Comparison of ENCODE assay signal across 1 cellular context in the genomic region with DNA sequence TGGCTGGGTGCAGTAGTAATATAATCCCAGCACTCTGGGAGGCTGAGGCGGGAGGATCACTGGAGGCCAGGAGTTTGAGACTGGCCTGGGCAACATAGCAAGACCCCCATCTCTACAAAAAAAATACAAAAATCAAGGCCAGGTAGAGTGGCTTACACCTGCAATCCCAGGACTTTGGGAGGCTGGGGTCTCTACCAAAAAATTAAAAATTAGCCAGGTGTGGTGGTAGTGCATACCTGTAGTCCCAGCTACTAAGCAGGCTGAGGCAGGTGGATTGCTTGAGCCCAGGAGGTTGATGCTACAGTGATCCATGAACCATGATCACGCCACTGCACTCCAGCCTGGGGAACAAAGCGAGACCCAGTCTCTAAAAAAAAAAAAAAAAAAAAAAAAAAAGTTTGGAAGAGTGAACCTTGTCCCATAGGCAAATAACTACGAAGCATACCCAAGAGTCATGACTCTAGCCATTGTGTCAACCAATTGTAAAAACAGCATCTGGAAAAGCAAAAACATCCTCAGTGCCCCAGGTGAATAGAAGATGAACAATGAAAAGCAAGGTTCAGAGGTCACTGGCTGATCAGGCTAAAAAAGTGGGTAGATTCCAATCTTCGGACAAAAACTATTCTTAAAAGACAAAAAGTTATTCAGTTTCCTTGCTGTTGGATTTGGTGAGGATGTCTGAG.
TF ChIP-seq lines count a peak whose summit lies in the region.

No MANE protein-coding gene starts in this region.

TF ChIP-seq in HepG2, 621 proteins besides CTCF, POLR2A, EP300 and RAD21 (continued from another document):
- TF ChIP-seq, protein P1, sequence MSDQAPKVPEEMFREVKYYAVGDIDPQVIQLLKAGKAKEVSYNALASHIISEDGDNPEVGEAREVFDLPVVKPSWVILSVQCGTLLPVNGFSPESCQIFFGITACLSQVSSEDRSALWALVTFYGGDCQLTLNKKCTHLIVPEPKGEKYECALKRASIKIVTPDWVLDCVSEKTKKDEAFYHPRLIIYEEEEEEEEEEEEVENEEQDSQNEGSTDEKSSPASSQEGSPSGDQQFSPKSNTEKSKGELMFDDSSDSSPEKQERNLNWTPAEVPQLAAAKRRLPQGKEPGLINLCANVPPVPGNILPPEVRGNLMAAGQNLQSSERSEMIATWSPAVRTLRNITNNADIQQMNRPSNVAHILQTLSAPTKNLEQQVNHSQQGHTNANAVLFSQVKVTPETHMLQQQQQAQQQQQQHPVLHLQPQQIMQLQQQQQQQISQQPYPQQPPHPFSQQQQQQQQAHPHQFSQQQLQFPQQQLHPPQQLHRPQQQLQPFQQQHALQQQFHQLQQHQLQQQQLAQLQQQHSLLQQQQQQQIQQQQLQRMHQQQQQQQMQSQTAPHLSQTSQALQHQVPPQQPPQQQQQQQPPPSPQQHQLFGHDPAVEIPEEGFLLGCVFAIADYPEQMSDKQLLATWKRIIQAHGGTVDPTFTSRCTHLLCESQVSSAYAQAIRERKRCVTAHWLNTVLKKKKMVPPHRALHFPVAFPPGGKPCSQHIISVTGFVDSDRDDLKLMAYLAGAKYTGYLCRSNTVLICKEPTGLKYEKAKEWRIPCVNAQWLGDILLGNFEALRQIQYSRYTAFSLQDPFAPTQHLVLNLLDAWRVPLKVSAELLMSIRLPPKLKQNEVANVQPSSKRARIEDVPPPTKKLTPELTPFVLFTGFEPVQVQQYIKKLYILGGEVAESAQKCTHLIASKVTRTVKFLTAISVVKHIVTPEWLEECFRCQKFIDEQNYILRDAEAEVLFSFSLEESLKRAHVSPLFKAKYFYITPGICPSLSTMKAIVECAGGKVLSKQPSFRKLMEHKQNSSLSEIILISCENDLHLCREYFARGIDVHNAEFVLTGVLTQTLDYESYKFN (CRISPR knock-in tag; conservative IDR thresholded peaks at IDR 0.05), result peak; percentile 91
- no peak for TF ChIP-seq ELF4 (CRISPR knock-in tag; IDR thresholded peaks at IDR 0.05; ENCODE audit: borderline replicate concordance)
- TF ChIP-seq TOPORS (CRISPR knock-in tag; IDR thresholded peaks at IDR 0.05), result no peak
- no peak for TF ChIP-seq ZBTB20 (CRISPR knock-in tag; IDR thresholded peaks at IDR 0.05; ENCODE audit: borderline replicate concordance, low read depth)
- TF ChIP-seq JUNB (CRISPR knock-in tag; IDR thresholded peaks at IDR 0.05; ENCODE audit: borderline replicate concordance), result 0 out of 2 replicates have a peak, but pooled peaks have one; percentile 31
- no peak for TF ChIP-seq ZNF20 (CRISPR knock-in tag; IDR thresholded peaks at IDR 0.05)
- TF ChIP-seq, protein P2, sequence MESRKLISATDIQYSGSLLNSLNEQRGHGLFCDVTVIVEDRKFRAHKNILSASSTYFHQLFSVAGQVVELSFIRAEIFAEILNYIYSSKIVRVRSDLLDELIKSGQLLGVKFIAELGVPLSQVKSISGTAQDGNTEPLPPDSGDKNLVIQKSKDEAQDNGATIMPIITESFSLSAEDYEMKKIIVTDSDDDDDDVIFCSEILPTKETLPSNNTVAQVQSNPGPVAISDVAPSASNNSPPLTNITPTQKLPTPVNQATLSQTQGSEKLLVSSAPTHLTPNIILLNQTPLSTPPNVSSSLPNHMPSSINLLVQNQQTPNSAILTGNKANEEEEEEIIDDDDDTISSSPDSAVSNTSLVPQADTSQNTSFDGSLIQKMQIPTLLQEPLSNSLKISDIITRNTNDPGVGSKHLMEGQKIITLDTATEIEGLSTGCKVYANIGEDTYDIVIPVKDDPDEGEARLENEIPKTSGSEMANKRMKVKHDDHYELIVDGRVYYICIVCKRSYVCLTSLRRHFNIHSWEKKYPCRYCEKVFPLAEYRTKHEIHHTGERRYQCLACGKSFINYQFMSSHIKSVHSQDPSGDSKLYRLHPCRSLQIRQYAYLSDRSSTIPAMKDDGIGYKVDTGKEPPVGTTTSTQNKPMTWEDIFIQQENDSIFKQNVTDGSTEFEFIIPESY (CRISPR knock-in tag; IDR thresholded peaks at IDR 0.05), result no peak
- no peak for TF ChIP-seq ZNF124 (CRISPR knock-in tag; IDR thresholded peaks at IDR 0.05)
- TF ChIP-seq RXRB (CRISPR knock-in tag; IDR thresholded peaks at IDR 0.05; ENCODE audit: borderline replicate concordance), result peak; percentile 77; the same call in 1 of the 2 replicates
- no peak for TF ChIP-seq ZNF567 (CRISPR knock-in tag; IDR thresholded peaks at IDR 0.05; ENCODE audit: borderline replicate concordance)
- TF ChIP-seq, protein P3, sequence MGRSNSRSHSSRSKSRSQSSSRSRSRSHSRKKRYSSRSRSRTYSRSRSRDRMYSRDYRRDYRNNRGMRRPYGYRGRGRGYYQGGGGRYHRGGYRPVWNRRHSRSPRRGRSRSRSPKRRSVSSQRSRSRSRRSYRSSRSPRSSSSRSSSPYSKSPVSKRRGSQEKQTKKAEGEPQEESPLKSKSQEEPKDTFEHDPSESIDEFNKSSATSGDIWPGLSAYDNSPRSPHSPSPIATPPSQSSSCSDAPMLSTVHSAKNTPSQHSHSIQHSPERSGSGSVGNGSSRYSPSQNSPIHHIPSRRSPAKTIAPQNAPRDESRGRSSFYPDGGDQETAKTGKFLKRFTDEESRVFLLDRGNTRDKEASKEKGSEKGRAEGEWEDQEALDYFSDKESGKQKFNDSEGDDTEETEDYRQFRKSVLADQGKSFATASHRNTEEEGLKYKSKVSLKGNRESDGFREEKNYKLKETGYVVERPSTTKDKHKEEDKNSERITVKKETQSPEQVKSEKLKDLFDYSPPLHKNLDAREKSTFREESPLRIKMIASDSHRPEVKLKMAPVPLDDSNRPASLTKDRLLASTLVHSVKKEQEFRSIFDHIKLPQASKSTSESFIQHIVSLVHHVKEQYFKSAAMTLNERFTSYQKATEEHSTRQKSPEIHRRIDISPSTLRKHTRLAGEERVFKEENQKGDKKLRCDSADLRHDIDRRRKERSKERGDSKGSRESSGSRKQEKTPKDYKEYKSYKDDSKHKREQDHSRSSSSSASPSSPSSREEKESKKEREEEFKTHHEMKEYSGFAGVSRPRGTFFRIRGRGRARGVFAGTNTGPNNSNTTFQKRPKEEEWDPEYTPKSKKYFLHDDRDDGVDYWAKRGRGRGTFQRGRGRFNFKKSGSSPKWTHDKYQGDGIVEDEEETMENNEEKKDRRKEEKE (IDR thresholded peaks at IDR 0.05), result no peak
- no peak for TF ChIP-seq ZNF274 (CRISPR knock-in tag; IDR thresholded peaks at IDR 0.05)
- TF ChIP-seq ZSCAN12 (CRISPR knock-in tag; IDR thresholded peaks at IDR 0.05), result no peak
- no peak; the same call in 1 of the 2 replicates for TF ChIP-seq JDP2 (CRISPR knock-in tag; IDR thresholded peaks at IDR 0.05; ENCODE audit: borderline replicate concordance)
- no peak for TF ChIP-seq MZF1 (CRISPR knock-in tag; IDR thresholded peaks at IDR 0.05; ENCODE audit: borderline replicate concordance)
- no peak for TF ChIP-seq HNRNPH1 (optimal IDR thresholded peaks at IDR 0.05; ENCODE audit: low read depth, low read length)
- TF ChIP-seq, protein P4, sequence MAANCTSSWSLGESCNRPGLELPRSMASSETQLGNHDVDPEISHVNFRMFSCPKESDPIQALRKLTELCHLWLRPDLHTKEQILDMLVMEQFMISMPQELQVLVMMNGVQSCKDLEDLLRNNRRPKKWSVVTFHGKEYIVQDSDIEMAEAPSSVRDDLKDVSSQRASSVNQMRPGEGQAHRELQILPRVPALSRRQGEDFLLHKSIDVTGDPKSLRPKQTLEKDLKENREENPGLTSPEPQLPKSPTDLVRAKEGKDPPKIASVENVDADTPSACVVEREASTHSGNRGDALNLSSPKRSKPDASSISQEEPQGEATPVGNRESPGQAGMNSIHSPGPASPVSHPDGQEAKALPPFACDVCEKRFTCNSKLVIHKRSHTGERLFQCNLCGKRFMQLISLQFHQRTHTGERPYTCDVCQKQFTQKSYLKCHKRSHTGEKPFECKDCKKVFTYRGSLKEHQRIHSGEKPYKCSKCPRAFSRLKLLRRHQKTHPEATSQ (CRISPR knock-in tag; IDR thresholded peaks at IDR 0.05; ENCODE audit: borderline replicate concordance), result no peak
- TF ChIP-seq, protein P5, sequence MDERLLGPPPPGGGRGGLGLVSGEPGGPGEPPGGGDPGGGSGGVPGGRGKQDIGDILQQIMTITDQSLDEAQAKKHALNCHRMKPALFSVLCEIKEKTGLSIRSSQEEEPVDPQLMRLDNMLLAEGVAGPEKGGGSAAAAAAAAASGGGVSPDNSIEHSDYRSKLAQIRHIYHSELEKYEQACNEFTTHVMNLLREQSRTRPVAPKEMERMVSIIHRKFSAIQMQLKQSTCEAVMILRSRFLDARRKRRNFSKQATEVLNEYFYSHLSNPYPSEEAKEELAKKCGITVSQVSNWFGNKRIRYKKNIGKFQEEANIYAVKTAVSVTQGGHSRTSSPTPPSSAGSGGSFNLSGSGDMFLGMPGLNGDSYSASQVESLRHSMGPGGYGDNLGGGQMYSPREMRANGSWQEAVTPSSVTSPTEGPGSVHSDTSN (CRISPR knock-in tag; IDR thresholded peaks at IDR 0.05), result no peak
- peak; percentile 33; the same call in 1 of the 2 replicates for TF ChIP-seq ZMYM4 (CRISPR knock-in tag; IDR thresholded peaks at IDR 0.05)
- no peak for TF ChIP-seq NFKB2 (CRISPR knock-in tag; IDR thresholded peaks at IDR 0.05; ENCODE audit: borderline replicate concordance)
- no peak for TF ChIP-seq ZFYVE20 (CRISPR knock-in tag; IDR thresholded peaks at IDR 0.05; ENCODE audit: borderline replicate concordance, low read depth)
- TF ChIP-seq, protein P6, sequence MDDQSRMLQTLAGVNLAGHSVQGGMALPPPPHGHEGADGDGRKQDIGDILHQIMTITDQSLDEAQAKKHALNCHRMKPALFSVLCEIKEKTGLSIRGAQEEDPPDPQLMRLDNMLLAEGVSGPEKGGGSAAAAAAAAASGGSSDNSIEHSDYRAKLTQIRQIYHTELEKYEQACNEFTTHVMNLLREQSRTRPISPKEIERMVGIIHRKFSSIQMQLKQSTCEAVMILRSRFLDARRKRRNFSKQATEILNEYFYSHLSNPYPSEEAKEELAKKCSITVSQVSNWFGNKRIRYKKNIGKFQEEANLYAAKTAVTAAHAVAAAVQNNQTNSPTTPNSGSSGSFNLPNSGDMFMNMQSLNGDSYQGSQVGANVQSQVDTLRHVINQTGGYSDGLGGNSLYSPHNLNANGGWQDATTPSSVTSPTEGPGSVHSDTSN (CRISPR knock-in tag; IDR thresholded peaks at IDR 0.05; ENCODE audit: borderline replicate concordance), result no peak
- no peak for TF ChIP-seq ZNF546 (CRISPR knock-in tag; conservative IDR thresholded peaks at IDR 0.05)
- TF ChIP-seq XRCC5 (optimal IDR thresholded peaks at IDR 0.05; ENCODE audit: low read length), result no peak
- no peak for TF ChIP-seq ZNF326 (CRISPR knock-in tag; IDR thresholded peaks at IDR 0.05; ENCODE audit: borderline replicate concordance)
- no peak for TF ChIP-seq ZNF552 (CRISPR knock-in tag; IDR thresholded peaks at IDR 0.05; ENCODE audit: borderline replicate concordance)
- TF ChIP-seq ZNF460 (CRISPR knock-in tag; IDR thresholded peaks at IDR 0.05; ENCODE audit: borderline replicate concordance), result no peak
- no peak for TF ChIP-seq ZC3H13 (CRISPR knock-in tag; IDR thresholded peaks at IDR 0.05)
- TF ChIP-seq, protein P7, sequence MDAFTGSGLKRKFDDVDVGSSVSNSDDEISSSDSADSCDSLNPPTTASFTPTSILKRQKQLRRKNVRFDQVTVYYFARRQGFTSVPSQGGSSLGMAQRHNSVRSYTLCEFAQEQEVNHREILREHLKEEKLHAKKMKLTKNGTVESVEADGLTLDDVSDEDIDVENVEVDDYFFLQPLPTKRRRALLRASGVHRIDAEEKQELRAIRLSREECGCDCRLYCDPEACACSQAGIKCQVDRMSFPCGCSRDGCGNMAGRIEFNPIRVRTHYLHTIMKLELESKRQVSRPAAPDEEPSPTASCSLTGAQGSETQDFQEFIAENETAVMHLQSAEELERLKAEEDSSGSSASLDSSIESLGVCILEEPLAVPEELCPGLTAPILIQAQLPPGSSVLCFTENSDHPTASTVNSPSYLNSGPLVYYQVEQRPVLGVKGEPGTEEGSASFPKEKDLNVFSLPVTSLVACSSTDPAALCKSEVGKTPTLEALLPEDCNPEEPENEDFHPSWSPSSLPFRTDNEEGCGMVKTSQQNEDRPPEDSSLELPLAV (CRISPR knock-in tag; conservative IDR thresholded peaks at IDR 0.05; ENCODE audit: low read depth), result no peak
- TF ChIP-seq SP5 (CRISPR knock-in tag; IDR thresholded peaks at IDR 0.05; ENCODE audit: borderline replicate concordance, low read depth), result no peak
- TF ChIP-seq RFX3 (CRISPR knock-in tag; IDR thresholded peaks at IDR 0.05), result no peak
- TF ChIP-seq POGZ (CRISPR knock-in tag; IDR thresholded peaks at IDR 0.05), result peak; percentile 23
- no peak for TF ChIP-seq ZNF605 (CRISPR knock-in tag; IDR thresholded peaks at IDR 0.05)
- no peak for TF ChIP-seq ZNF207 (IDR thresholded peaks at IDR 0.05; ENCODE audit: borderline replicate concordance)
- no peak for TF ChIP-seq ZNF747 (CRISPR knock-in tag; IDR thresholded peaks at IDR 0.05; ENCODE audit: borderline replicate concordance)
- TF ChIP-seq ZSCAN21 (CRISPR knock-in tag; IDR thresholded peaks at IDR 0.05; ENCODE audit: borderline replicate concordance), result no peak
- TF ChIP-seq, protein P8, sequence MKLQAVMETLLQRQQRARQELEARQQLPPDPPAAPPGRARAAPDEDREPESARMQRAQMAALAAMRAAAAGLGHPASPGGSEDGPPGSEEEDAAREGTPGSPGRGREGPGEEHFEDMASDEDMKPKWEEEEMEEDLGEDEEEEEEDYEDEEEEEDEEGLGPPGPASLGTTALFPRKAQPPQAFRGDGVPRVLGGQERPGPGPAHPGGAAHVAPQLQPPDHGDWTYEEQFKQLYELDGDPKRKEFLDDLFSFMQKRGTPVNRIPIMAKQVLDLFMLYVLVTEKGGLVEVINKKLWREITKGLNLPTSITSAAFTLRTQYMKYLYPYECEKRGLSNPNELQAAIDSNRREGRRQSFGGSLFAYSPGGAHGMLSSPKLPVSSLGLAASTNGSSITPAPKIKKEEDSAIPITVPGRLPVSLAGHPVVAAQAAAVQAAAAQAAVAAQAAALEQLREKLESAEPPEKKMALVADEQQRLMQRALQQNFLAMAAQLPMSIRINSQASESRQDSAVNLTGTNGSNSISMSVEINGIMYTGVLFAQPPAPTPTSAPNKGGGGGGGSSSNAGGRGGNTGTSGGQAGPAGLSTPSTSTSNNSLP (IDR thresholded peaks at IDR 0.05; ENCODE audit: low read depth, low read length), result no peak
- no peak for TF ChIP-seq ZNF839 (CRISPR knock-in tag; IDR thresholded peaks at IDR 0.05; ENCODE audit: borderline replicate concordance)
- TF ChIP-seq HMGA1 (CRISPR knock-in tag; conservative IDR thresholded peaks at IDR 0.05), result no peak
- no peak for TF ChIP-seq POLR2AphosphoS2 (IDR thresholded peaks at IDR 0.05; ENCODE audit: low read depth, low read length)
- no peak; the same call in 1 of the 2 replicates for TF ChIP-seq POLR2G (IDR thresholded peaks at IDR 0.05; ENCODE audit: low read depth, low read length)
- TF ChIP-seq TCF7L2 (IDR thresholded peaks at IDR 0.05; ENCODE audit: low read depth, low read length), result no peak
- TF ChIP-seq MBNL3 (CRISPR knock-in tag; conservative IDR thresholded peaks at IDR 0.05), result no peak
- TF ChIP-seq ZEB1 (IDR thresholded peaks at IDR 0.05; ENCODE audit: insufficient replicate concordance, low read depth), result peak; percentile 96
- TF ChIP-seq ZNF263 (CRISPR knock-in tag; IDR thresholded peaks at IDR 0.05), result no peak
- no peak for TF ChIP-seq ZNF781 (CRISPR knock-in tag; IDR thresholded peaks at IDR 0.05; ENCODE audit: borderline replicate concordance, not compliant biosample characterization)
- TF ChIP-seq FOSL1 (CRISPR knock-in tag; IDR thresholded peaks at IDR 0.05; ENCODE audit: borderline replicate concordance), result no peak
- TF ChIP-seq ZNF7 (CRISPR knock-in tag; IDR thresholded peaks at IDR 0.05), result no peak
